30 cellular contexts compared by ENCODE assay signal in the genomic region with DNA sequence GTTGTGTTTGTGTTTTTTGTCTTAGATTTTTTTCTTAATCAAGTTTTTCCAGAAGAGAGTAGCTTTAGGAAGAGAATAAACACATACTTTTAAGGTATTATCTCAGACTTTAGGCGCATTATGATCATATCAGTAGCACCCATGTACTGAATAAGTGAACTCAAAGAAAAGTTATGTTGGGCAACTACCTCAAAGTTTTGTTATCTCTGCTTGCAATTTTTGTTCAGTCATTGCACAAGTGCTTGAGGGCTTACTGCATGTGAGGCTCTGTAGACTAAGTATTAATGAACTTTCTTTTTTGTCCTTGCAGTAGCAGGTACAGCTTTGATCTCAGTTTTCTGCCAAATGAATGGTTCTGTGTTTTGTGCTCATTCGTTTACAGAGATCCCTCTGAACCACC.
"Had no signal": no experiment of that assay in that cellular context is flagged by ENCODE, and none has a peak within 500 bp of the region (broad histone marks: within the 10 kb centered on the region; RNA-seq: fewer than 3 reads in every experiment).

No MANE protein-coding gene starts in this region.

- H3K27ac ChIP-seq: brain microvascular endothelial cell, foreskin keratinocyte, heart left ventricle, ovary, sigmoid colon, upper lobe of right lung, VCaP had no signal

- H3K4me3 ChIP-seq: heart left ventricle, ovary, sigmoid colon, upper lobe of right lung had no signal

- H3K27ac Mint-ChIP-seq: activated naive CD4-positive, alpha-beta T cell treated with anti-CD3 and anti-CD28 coated beads, Interleukin-2, amount 10 ng/mL, durations not matched to agents 7 days and 5 days; activated naive CD8-positive, alpha-beta T cell treated with anti-CD3 and anti-CD28 coated beads, Interleukin-2, amount 10 ng/mL, durations not matched to agents 7 days and 5 days; effector memory CD8-positive, alpha-beta T cell; mesothelial cell of epicardium; naive B cell; progenitor cell of endocrine pancreas; stimulated activated memory B cell treated with anti-CD40 and anti-IgM and Interleukin-4, amounts not matched to agents 10 μg/mL and 1 μg/mL and 100 μg/mL, for 72 hours; stimulated activated naive CD8-positive, alpha-beta T cell treated with anti-CD3 and anti-CD28 coated beads, Interleukin-15, amount 100 ng/mL, for 72 hours had no signal

- DNase-seq: activated CD4-positive, alpha-beta T cell treated with anti-CD3 and anti-CD28 coated beads for 4 hours; activated CD4-positive, alpha-beta T cell treated with anti-CD3 and anti-CD28 coated beads, Interleukin-2, amount 50 U/mL, for 4 hours; activated gamma-delta T cell; activated naive CD4-positive, alpha-beta T cell treated with anti-CD3 and anti-CD28 coated beads, Interleukin-2, amount 10 ng/mL, durations not matched to agents 7 days and 5 days; activated naive CD8-positive, alpha-beta T cell treated with anti-CD3 and anti-CD28 coated beads, Interleukin-2, amount 10 ng/mL, durations not matched to agents 7 days and 5 days; amniotic stem cell; brain microvascular endothelial cell; cortex of kidney; effector memory CD8-positive, alpha-beta T cell; heart left ventricle; left ventricle myocardium superior; naive B cell; ovary; retina; sigmoid colon; small intestine; stimulated activated CD4-positive, alpha-beta T cell treated with anti-CD3 and anti-CD28 coated beads, Interleukin-1b, Interleukin-23, amount 100 ng/mL, for 48 hours; stimulated activated CD4-positive, alpha-beta T cell treated with anti-CD3 and anti-CD28 coated beads, Interleukin-4, amount 100 ng/mL, for 4 hours; stimulated activated CD8-positive, alpha-beta memory T cell treated with anti-CD3 and anti-CD28 coated beads, Interleukin-4, amount 100 ng/mL, for 48 hours; stimulated activated naive CD8-positive, alpha-beta T cell treated with anti-CD3 and anti-CD28 coated beads, Interleukin-15, amount 100 ng/mL, for 72 hours; substantia nigra; upper lobe of right lung had no signal

- FAIRE-seq: astrocyte, islet of Langerhans, small intestine had no signal

- ATAC-seq: effector memory CD8-positive, alpha-beta T cell; foreskin keratinocyte; heart left ventricle; left ventricle myocardium superior; stimulated activated memory B cell treated with anti-CD40 and anti-IgM and Interleukin-4, amounts not matched to agents 10 μg/mL and 1 μg/mL and 100 μg/mL, for 72 hours; stimulated activated naive CD8-positive, alpha-beta T cell treated with anti-CD3 and anti-CD28 coated beads, Interleukin-15, amount 100 ng/mL, for 72 hours; upper lobe of right lung had no signal

- H3K4me3 Mint-ChIP-seq: activated naive CD4-positive, alpha-beta T cell treated with anti-CD3 and anti-CD28 coated beads, Interleukin-2, amount 10 ng/mL, durations not matched to agents 7 days and 5 days; activated naive CD8-positive, alpha-beta T cell treated with anti-CD3 and anti-CD28 coated beads, Interleukin-2, amount 10 ng/mL, durations not matched to agents 7 days and 5 days; activated T-helper 1 cell treated with anti-CD3 and anti-CD28 coated beads, Interleukin-12 subunit alpha, Interleukin-12 subunit beta, Interleukin-2, Interleukin-4 antibody, amounts not matched to agents 30 ng/mL and 10 ng/mL and 1 ng/mL, durations not matched to agents 14 hours and 24 hours and 36 hours; effector memory CD8-positive, alpha-beta T cell; mesothelial cell of epicardium; naive B cell; stimulated activated memory B cell treated with anti-CD40 and anti-IgM and Interleukin-4, amounts not matched to agents 10 μg/mL and 1 μg/mL and 100 μg/mL, for 72 hours; stimulated activated naive CD8-positive, alpha-beta T cell treated with anti-CD3 and anti-CD28 coated beads, Interleukin-15, amount 100 ng/mL, for 72 hours had no signal

- H3K4me1 Mint-ChIP-seq: activated naive CD4-positive, alpha-beta T cell treated with anti-CD3 and anti-CD28 coated beads, Interleukin-2, amount 10 ng/mL, durations not matched to agents 7 days and 5 days; mesothelial cell of epicardium had no signal

- H3K27me3 Mint-ChIP-seq: activated naive CD4-positive, alpha-beta T cell treated with anti-CD3 and anti-CD28 coated beads, Interleukin-2, amount 10 ng/mL, durations not matched to agents 7 days and 5 days; activated naive CD8-positive, alpha-beta T cell treated with anti-CD3 and anti-CD28 coated beads, Interleukin-2, amount 10 ng/mL, durations not matched to agents 7 days and 5 days; effector memory CD8-positive, alpha-beta T cell; naive B cell; progenitor cell of endocrine pancreas; stimulated activated memory B cell treated with anti-CD40 and anti-IgM and Interleukin-4, amounts not matched to agents 10 μg/mL and 1 μg/mL and 100 μg/mL, for 72 hours; stimulated activated naive CD8-positive, alpha-beta T cell treated with anti-CD3 and anti-CD28 coated beads, Interleukin-15, amount 100 ng/mL, for 72 hours had no signal

- H3K27me3 ChIP-seq: brain microvascular endothelial cell, foreskin keratinocyte, heart left ventricle, ovary, sigmoid colon, upper lobe of right lung had no signal

- H3K36me3 ChIP-seq: ovary had no signal

- H3K4me1 ChIP-seq: foreskin keratinocyte, heart left ventricle, sigmoid colon, upper lobe of right lung had no signal
